34 cellular contexts compared by ENCODE assay signal in the genomic region with DNA sequence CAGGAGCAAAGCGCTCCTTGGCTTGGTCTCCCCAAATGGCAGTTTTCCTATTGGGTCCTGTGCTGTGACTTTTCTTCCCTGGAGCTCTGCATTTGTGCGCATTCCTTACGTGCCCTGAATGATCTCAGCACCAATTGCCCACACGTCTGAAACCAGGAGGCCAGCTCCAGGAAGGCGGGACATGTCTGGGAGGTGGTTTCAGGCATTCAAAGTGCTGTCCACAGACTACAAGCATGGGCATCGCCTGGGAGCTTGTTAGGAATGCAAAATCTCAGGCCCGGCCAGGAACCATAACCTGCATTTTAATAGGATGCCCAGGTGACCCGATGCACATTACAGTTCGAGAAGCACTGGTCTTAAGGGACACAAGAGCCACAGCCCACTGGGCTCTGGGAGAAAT.
"Had no signal": no experiment of that assay in that cellular context is flagged by ENCODE, and none has a peak within 500 bp of the region (broad histone marks: within the 10 kb centered on the region; RNA-seq: fewer than 3 reads in every experiment).

No MANE protein-coding gene starts in this region.

- H3K27ac ChIP-seq: adrenal gland, body of pancreas, brain microvascular endothelial cell, breast epithelium, VCaP had no signal

- H3K27ac Mint-ChIP-seq: activated B cell treated with CpG ODN at 0.5 μM for 24 hours; activated CD4-positive, alpha-beta memory T cell treated with anti-CD3 and anti-CD28 coated beads for 36 hours; activated CD4-positive, alpha-beta T cell treated with anti-CD3 and anti-CD28 coated beads, Interleukin-2, amount 10 ng/mL, durations not matched to agents 24 days and 14 days; activated CD8-positive, alpha-beta T cell treated with anti-CD3 and anti-CD28 coated beads for 36 hours; activated naive CD4-positive, alpha-beta T cell treated with anti-CD3 and anti-CD28 coated beads for 36 hours; activated naive CD4-positive, alpha-beta T cell treated with anti-CD3 and anti-CD28 coated beads, Interleukin-2, amount 50 U/mL, for 72 hours; activated naive CD8-positive, alpha-beta T cell treated with anti-CD3 and anti-CD28 coated beads for 36 hours; activated T-cell treated with anti-CD3 and anti-CD28 coated beads, Interleukin-2, amount 50 U/mL, for 72 hours; activated T-helper 1 cell treated with anti-CD3 and anti-CD28 coated beads, Interleukin-12 subunit alpha, Interleukin-12 subunit beta, Interleukin-2, Interleukin-4 antibody, amounts not matched to agents 30 ng/mL and 10 ng/mL and 1 ng/mL, durations not matched to agents 14 hours and 24 hours and 36 hours; activated T-helper 17 cell treated with anti-CD3 and anti-CD28 coated beads, Interleukin-2, amount 50 U/mL, for 72 hours; T-helper 1 cell treated with Interleukin-12 subunit alpha and Interleukin-12 subunit beta and Interleukin-4 antibody, amounts not matched to agents 30 μg/mL and 1 μg/mL, for 36 hours; T-helper 2 cell treated with Interferon-gamma antibody and Interleukin-4, amounts not matched to agents 5 μg/mL and 100 μg/mL, for 36 hours had no signal

- H3K36me3 ChIP-seq: adrenal gland, brain microvascular endothelial cell, breast epithelium had no signal

- H3K36me3 Mint-ChIP-seq: activated CD4-positive, alpha-beta memory T cell treated with anti-CD3 and anti-CD28 coated beads for 36 hours; activated naive CD4-positive, alpha-beta T cell treated with anti-CD3 and anti-CD28 coated beads, Interleukin-2, amount 50 U/mL, for 72 hours; activated naive CD8-positive, alpha-beta T cell treated with anti-CD3 and anti-CD28 coated beads for 36 hours had no signal

- DNase-seq: activated B cell treated with CpG ODN at 0.5 μM for 24 hours; activated CD4-positive, alpha-beta memory T cell treated with anti-CD3 and anti-CD28 coated beads for 36 hours; activated CD4-positive, alpha-beta T cell treated with anti-CD3 and anti-CD28 coated beads for 4 hours; activated CD4-positive, alpha-beta T cell treated with anti-CD3 and anti-CD28 coated beads, Interleukin-2, amount 10 ng/mL, durations not matched to agents 24 days and 14 days; activated CD4-positive, alpha-beta T cell treated with anti-CD3 and anti-CD28 coated beads, Interleukin-2, amount 50 U/mL, for 1 hour; activated CD4-positive, alpha-beta T cell treated with anti-CD3 and anti-CD28 coated beads, Interleukin-2, amount 50 U/mL, for 4 hours; activated CD4-positive, CD25-positive, alpha-beta regulatory T cell treated with anti-CD3 and anti-CD28 coated beads, Interleukin-2, amount 50 U/mL, for 72 hours; activated CD8-positive, alpha-beta memory T cell treated with anti-CD3 and anti-CD28 coated beads, Interleukin-2, amount 50 U/mL, for 4 hours; activated CD8-positive, alpha-beta T cell treated with anti-CD3 and anti-CD28 coated beads for 36 hours; activated effector memory CD4-positive, alpha-beta T cell treated with anti-CD3 and anti-CD28 coated beads, Interleukin-2, amount 50 U/mL, for 16 hours; activated gamma-delta T cell treated with Interleukin-2 at 50 U/mL for 16 hours; activated naive CD4-positive, alpha-beta T cell; activated naive CD4-positive, alpha-beta T cell treated with anti-CD3 and anti-CD28 coated beads for 36 hours; activated naive CD4-positive, alpha-beta T cell treated with anti-CD3 and anti-CD28 coated beads, Interleukin-2, amount 50 U/mL, for 16 hours; activated naive CD8-positive, alpha-beta T cell treated with anti-CD3 and anti-CD28 coated beads for 36 hours; activated T-cell treated with anti-CD3 and anti-CD28 coated beads for 4 hours; activated T-cell treated with anti-CD3 and anti-CD28 coated beads, Interleukin-2, amount 50 U/mL, for 1 hour; activated T-cell treated with anti-CD3 and anti-CD28 coated beads, Interleukin-2, amount 50 U/mL, for 4 hours; activated T-cell treated with anti-CD3 and anti-CD28 coated beads, Interleukin-2, amount 50 U/mL, for 72 hours; adrenal gland; amniotic stem cell; body of pancreas; brain microvascular endothelial cell; central memory CD4-positive, alpha-beta T cell; T-helper 1 cell; T-helper 2 cell; T-helper 9 cell had no signal

- H3K9me3 Mint-ChIP-seq: activated B cell treated with CpG ODN at 0.5 μM for 24 hours; activated CD4-positive, alpha-beta memory T cell treated with anti-CD3 and anti-CD28 coated beads for 36 hours; activated CD4-positive, alpha-beta T cell treated with anti-CD3 and anti-CD28 coated beads, Interleukin-2, amount 10 ng/mL, durations not matched to agents 24 days and 14 days; activated CD8-positive, alpha-beta T cell treated with anti-CD3 and anti-CD28 coated beads for 36 hours; activated naive CD4-positive, alpha-beta T cell treated with anti-CD3 and anti-CD28 coated beads for 36 hours; activated naive CD4-positive, alpha-beta T cell treated with anti-CD3 and anti-CD28 coated beads, Interleukin-2, amount 50 U/mL, for 72 hours; activated naive CD8-positive, alpha-beta T cell treated with anti-CD3 and anti-CD28 coated beads for 36 hours; activated T-cell treated with anti-CD3 and anti-CD28 coated beads, Interleukin-2, amount 50 U/mL, for 4 hours; activated T-cell treated with anti-CD3 and anti-CD28 coated beads, Interleukin-2, amount 50 U/mL, for 72 hours; activated T-helper 1 cell treated with anti-CD3 and anti-CD28 coated beads, Interleukin-12 subunit alpha, Interleukin-12 subunit beta, Interleukin-2, Interleukin-4 antibody, amounts not matched to agents 30 ng/mL and 10 ng/mL and 1 ng/mL, durations not matched to agents 14 hours and 24 hours and 36 hours; activated T-helper 17 cell treated with anti-CD3 and anti-CD28 coated beads, Interleukin-2, amount 50 U/mL, for 72 hours; T-helper 1 cell treated with Interleukin-12 subunit alpha and Interleukin-12 subunit beta and Interleukin-4 antibody, amounts not matched to agents 30 μg/mL and 1 μg/mL, for 36 hours; T-helper 2 cell treated with Interferon-gamma antibody and Interleukin-4, amounts not matched to agents 5 μg/mL and 100 μg/mL, for 36 hours had no signal

- H3K4me3 Mint-ChIP-seq: activated B cell treated with CpG ODN at 0.5 μM for 24 hours; activated CD4-positive, alpha-beta memory T cell treated with anti-CD3 and anti-CD28 coated beads for 36 hours; activated CD4-positive, alpha-beta T cell treated with anti-CD3 and anti-CD28 coated beads, Interleukin-2, amount 10 ng/mL, durations not matched to agents 24 days and 14 days; activated CD8-positive, alpha-beta T cell treated with anti-CD3 and anti-CD28 coated beads for 36 hours; activated naive CD4-positive, alpha-beta T cell treated with anti-CD3 and anti-CD28 coated beads for 36 hours; activated naive CD8-positive, alpha-beta T cell treated with anti-CD3 and anti-CD28 coated beads for 36 hours; activated T-cell treated with anti-CD3 and anti-CD28 coated beads, Interleukin-2, amount 50 U/mL, for 4 hours; activated T-cell treated with anti-CD3 and anti-CD28 coated beads, Interleukin-2, amount 50 U/mL, for 72 hours; activated T-helper 1 cell treated with anti-CD3 and anti-CD28 coated beads, Interleukin-12 subunit alpha, Interleukin-12 subunit beta, Interleukin-2, Interleukin-4 antibody, amounts not matched to agents 30 ng/mL and 10 ng/mL and 1 ng/mL, durations not matched to agents 14 hours and 24 hours and 36 hours; activated T-helper 17 cell treated with anti-CD3 and anti-CD28 coated beads, Interleukin-2, amount 50 U/mL, for 72 hours; T-helper 1 cell treated with Interleukin-12 subunit alpha and Interleukin-12 subunit beta and Interleukin-4 antibody, amounts not matched to agents 30 μg/mL and 1 μg/mL, for 36 hours; T-helper 2 cell treated with Interferon-gamma antibody and Interleukin-4, amounts not matched to agents 5 μg/mL and 100 μg/mL, for 36 hours had no signal

- H3K9me3 ChIP-seq: adrenal gland, body of pancreas, breast epithelium had no signal

- H3K4me1 ChIP-seq: adrenal gland, body of pancreas had no signal

- ATAC-seq: activated CD8-positive, alpha-beta T cell treated with anti-CD3 and anti-CD28 coated beads for 36 hours; activated naive CD4-positive, alpha-beta T cell treated with anti-CD3 and anti-CD28 coated beads, Interleukin-2, amount 50 U/mL, for 72 hours; activated T-cell treated with anti-CD3 and anti-CD28 coated beads, Interleukin-2, amount 50 U/mL, for 4 hours; activated T-cell treated with anti-CD3 and anti-CD28 coated beads, Interleukin-2, amount 50 U/mL, for 72 hours; activated T-helper 17 cell treated with anti-CD3 and anti-CD28 coated beads, Interleukin-2, amount 50 U/mL, for 72 hours; body of pancreas had no signal

- H3K27me3 ChIP-seq: adrenal gland, body of pancreas, brain microvascular endothelial cell, breast epithelium had no signal

- H3K4me3 ChIP-seq: adrenal gland, body of pancreas, breast epithelium had no signal

- H3K4me1 Mint-ChIP-seq: activated B cell treated with CpG ODN at 0.5 μM for 24 hours; activated CD4-positive, alpha-beta T cell treated with anti-CD3 and anti-CD28 coated beads, Interleukin-2, amount 10 ng/mL, durations not matched to agents 24 days and 14 days; activated naive CD8-positive, alpha-beta T cell treated with anti-CD3 and anti-CD28 coated beads for 36 hours; activated T-helper 17 cell treated with anti-CD3 and anti-CD28 coated beads, Interleukin-2, amount 50 U/mL, for 72 hours had no signal
